Comparison of ENCODE assay signal across 1 cellular context in genomic region chr5:177557041-177557647, GRCh38.
TF ChIP-seq lines count a peak whose summit lies in the region.

No MANE protein-coding gene starts in this region.

TF ChIP-seq in GM23338, 12 proteins besides CTCF, POLR2A, EP300 and RAD21:
- no peak for TF ChIP-seq ETS1 (IDR thresholded peaks at IDR 0.05)
- TF ChIP-seq NANOG (IDR thresholded peaks at IDR 0.05; ENCODE audit: borderline replicate concordance) = no peak
- no peak for TF ChIP-seq STAT1 (IDR thresholded peaks at IDR 0.05; ENCODE audit: unreplicated experiment)
- no peak for TF ChIP-seq POLR2AphosphoS5 (IDR thresholded peaks at IDR 0.05; ENCODE audit: low read depth)
- TF ChIP-seq ZNF331 (CRISPR knock-in tag; IDR thresholded peaks at IDR 0.05; ENCODE audit: low read depth) = no peak
- no peak for TF ChIP-seq REST (IDR thresholded peaks at IDR 0.05; ENCODE audit: unreplicated experiment)
- no peak for TF ChIP-seq ZNF462 (CRISPR knock-in tag; IDR thresholded peaks at IDR 0.05)
- TF ChIP-seq CREB1 (CRISPR knock-in tag; IDR thresholded peaks at IDR 0.05; ENCODE audit: low read depth) = no peak
- TF ChIP-seq EZH2 (IDR thresholded peaks at IDR 0.05; ENCODE audit: low read depth, unreplicated experiment) = no peak
- no peak for TF ChIP-seq ZNF114 (CRISPR knock-in tag; IDR thresholded peaks at IDR 0.05)
- TF ChIP-seq JUNB (IDR thresholded peaks at IDR 0.05; ENCODE audit: unreplicated experiment) = no peak
- no peak for TF ChIP-seq EZH2phosphoT487 (IDR thresholded peaks at IDR 0.05; ENCODE audit: unreplicated experiment)
TF ChIP-seq in GM23338: peak in this region for 0.
